In genomic region chr19:46963093-46963734, GRCh38 we compare ENCODE assay signal across 11 cellular contexts. TPM values are rescaled to one million over a fixed set of nuclear protein-coding genes. Genes with fewer than 3 reads are reported as not detected.
DNase-seq lines count a peak whose midpoint lies in the region; ATAC-seq and TF ChIP-seq lines count a peak whose summit lies in the region.
"Had no signal": no experiment of that assay in that cellular context is flagged by ENCODE, and none has a peak within 500 bp of the region (broad histone marks: within the 10 kb centered on the region; RNA-seq: fewer than 3 reads in every experiment).

No MANE protein-coding gene starts in this region.

- in situ Hi-C loops in KBM-7 (cut with MboI; ENCODE audit: low pct_unique_long_range_greater_than_20kb, low sequenced_read_pairs) = no loop called here

- peaks cover 3% of the 10 kb centered on the region; the same call in 1 of the 2 replicates for H3K27me3 Mint-ChIP-seq in HFFc6 (ENCODE audit: insufficient read depth)
- no peaks in the 10 kb centered on the region for H3K27me3 Mint-ChIP-seq in activated naive CD8-positive, alpha-beta T cell treated with anti-CD3 and anti-CD28 coated beads, Interleukin-2, amount 50 U/mL, for 24 hours

- peak overlapping the region; percentile 25 for H3K27ac ChIP-seq in mesodermal cell (ENCODE audit: low read depth, low read length, severe bottlenecking)
- H3K27ac ChIP-seq: parathyroid adenoma had no signal

- ATAC-seq in activated naive CD8-positive, alpha-beta T cell treated with anti-CD3 and anti-CD28 coated beads, Interleukin-2, amount 50 U/mL, for 24 hours = peak; percentile 31
- no peak for ATAC-seq in left cardiac atrium

- no peaks in the 10 kb centered on the region for H3K9me3 ChIP-seq in mesodermal cell (ENCODE audit: control insufficient read depth, low read length)

- intact Hi-C loops in left cardiac atrium (cut with DNase I) = no loop called here

- peaks cover 16% of the 10 kb centered on the region for H3K4me1 ChIP-seq in mesodermal cell (ENCODE audit: control insufficient read depth, insufficient read depth, low read length, poor library complexity, severe bottlenecking)

- 94 to 95% methylated on average over 5 to 6 of the region's 7 CpGs for WGBS in mesodermal cell (ENCODE audit: insufficient coverage in 2 of 2), 2 experiments

- H3K4me3 ChIP-seq in BJ (ENCODE audit: low read depth, low read length) (no peak overlapping the region), mesodermal cell (ENCODE audit: extremely low read depth, insufficient read depth, low read length, poor library complexity, severe bottlenecking) (no peak overlapping the region)

- no peaks in the 10 kb centered on the region for H3K9me3 Mint-ChIP-seq in HFFc6
- H3K9me3 Mint-ChIP-seq in activated naive CD8-positive, alpha-beta T cell treated with anti-CD3 and anti-CD28 coated beads, Interleukin-2, amount 50 U/mL, for 24 hours = no peaks in the 10 kb centered on the region

- CTCF ChIA-PET in BJ (lab: Yijun Ruan, JAX) = interaction anchor here (0.6 to 1.4 kb wide), 3 partner anchors 16 to 1600 kb away, joined by 3 to 8 read pairs (median 3); no protein-coding TSS in a partner anchor

- peak overlapping the region; percentile 72 for H3K4me3 Mint-ChIP-seq in HFFc6
- no peak overlapping the region for H3K4me3 Mint-ChIP-seq in activated naive CD8-positive, alpha-beta T cell treated with anti-CD3 and anti-CD28 coated beads, Interleukin-2, amount 50 U/mL, for 24 hours

- peaks cover 36% of the 10 kb centered on the region for H3K36me3 Mint-ChIP-seq in HFFc6 (ENCODE audit: low read depth)
- H3K36me3 Mint-ChIP-seq in activated naive CD8-positive, alpha-beta T cell treated with anti-CD3 and anti-CD28 coated beads, Interleukin-2, amount 50 U/mL, for 24 hours (ENCODE audit: low read depth) = peaks cover 6% of the 10 kb centered on the region

- peaks cover 2% of the 10 kb centered on the region for H3K36me3 ChIP-seq in BJ (ENCODE audit: control insufficient read depth, insufficient read depth, low read length)
- peaks cover 19% of the 10 kb centered on the region for H3K36me3 ChIP-seq in mesodermal cell (ENCODE audit: control insufficient read depth, insufficient read depth, low read length)

- no peaks in the 10 kb centered on the region for H3K27me3 ChIP-seq in BJ (ENCODE audit: control insufficient read depth, insufficient read depth, low read length)

- POLR2A ChIA-PET in BJ (lab: Charles Lee) = interaction anchor here (0.6 kb wide), 1 partner anchor 450 kb away, joined by 3 read pairs; no protein-coding TSS in a partner anchor

- peaks cover 73% of the 10 kb centered on the region for H3K4me1 Mint-ChIP-seq in HFFc6 (ENCODE audit: low read depth)
- H3K4me1 Mint-ChIP-seq in activated naive CD8-positive, alpha-beta T cell treated with anti-CD3 and anti-CD28 coated beads, Interleukin-2, amount 50 U/mL, for 24 hours = peaks cover 50% of the 10 kb centered on the region

- peak; percentile 87 for DNase-seq in BJ (ENCODE audit: low read depth)
- DNase-seq in HFFc6 = peak; percentile 95
- no peak for DNase-seq in activated naive CD8-positive, alpha-beta T cell treated with anti-CD3 and anti-CD28 coated beads, Interleukin-2, amount 50 U/mL, for 24 hours
- no peak for DNase-seq in NCI-H146 treated with DMSO at 0.1 percent for 48 hours (lab: John Stamatoyannopoulos, UW; ENCODE audit: unreplicated experiment)
- DNase-seq in KBM-7 = no peak
- DNase-seq in left cardiac atrium = no peak
- DNase-seq in anterior cingulate cortex (lab: John Stamatoyannopoulos, UW) = no peak
- DNase-seq: activated naive CD4-positive, alpha-beta T cell; NCI-H2029 treated with DMSO at 0.1 percent for 48 hours had no signal

- no peak for TF ChIP-seq CTCF in BJ (IDR thresholded peaks at IDR 0.05; ENCODE audit: insufficient read depth, low read depth, low read length)
- TF ChIP-seq CTCF in HFFc6 (IDR thresholded peaks at IDR 0.05) = no peak

- H3K27ac Mint-ChIP-seq in HFFc6 = peak overlapping the region; percentile 97
- H3K27ac Mint-ChIP-seq in activated naive CD8-positive, alpha-beta T cell treated with anti-CD3 and anti-CD28 coated beads, Interleukin-2, amount 50 U/mL, for 24 hours = peak overlapping the region; percentile 74

RNA-seq across cellular contexts. Expression of gene NPAS1, which starts 56.4 kb away (rescaled TPM):
- polyA plus RNA-seq in BJ (2011; rRNA removed) = 2.6 and 4.6 TPM in 2 replicates
- polyA minus RNA-seq in BJ (2011; rRNA and poly(A)+ RNA removed) = 1.9 and 2.1 TPM in 2 replicates
- total RNA-seq in HFFc6 (2021; fragmentation: NEBNext Ultra II Directional; extraction: Animal tissue kit (Norgen Biotek cat#: 25700)) = 10 to 100 TPM in 1 of 6 experiments, 1 to 10 TPM in 5; 2.2 to 11.5 (median 3.6) TPM
- 14.1 TPM for polyA plus RNA-seq in mesodermal cell (2013, experiment 1 of 2)
- polyA plus RNA-seq in mesodermal cell (2013, experiment 2 of 2) = 10.8 TPM
- 1 to 10 TPM in 1 of 2 donors, under 1 TPM in 1; 0.44 to 1.2 TPM for total RNA-seq in left cardiac atrium

Comparison
In these comparisons a context has a peak if more than half of its experiments do, and no peak if none do; other contexts are left out.
1. DNase-seq: peak in BJ (single experiment) and HFFc6 (single experiment); none in activated naive CD8-positive, alpha-beta T cell treated with anti-CD3 and anti-CD28 coated beads, Interleukin-2, amount 50 U/mL, for 24 hours (single experiment), NCI-H146 treated with DMSO at 0.1 percent for 48 hours (single experiment), KBM-7 (single experiment), left cardiac atrium (single experiment) and anterior cingulate cortex (0 of 58).